8 cellular contexts compared by ENCODE assay signal in the genomic region with DNA sequence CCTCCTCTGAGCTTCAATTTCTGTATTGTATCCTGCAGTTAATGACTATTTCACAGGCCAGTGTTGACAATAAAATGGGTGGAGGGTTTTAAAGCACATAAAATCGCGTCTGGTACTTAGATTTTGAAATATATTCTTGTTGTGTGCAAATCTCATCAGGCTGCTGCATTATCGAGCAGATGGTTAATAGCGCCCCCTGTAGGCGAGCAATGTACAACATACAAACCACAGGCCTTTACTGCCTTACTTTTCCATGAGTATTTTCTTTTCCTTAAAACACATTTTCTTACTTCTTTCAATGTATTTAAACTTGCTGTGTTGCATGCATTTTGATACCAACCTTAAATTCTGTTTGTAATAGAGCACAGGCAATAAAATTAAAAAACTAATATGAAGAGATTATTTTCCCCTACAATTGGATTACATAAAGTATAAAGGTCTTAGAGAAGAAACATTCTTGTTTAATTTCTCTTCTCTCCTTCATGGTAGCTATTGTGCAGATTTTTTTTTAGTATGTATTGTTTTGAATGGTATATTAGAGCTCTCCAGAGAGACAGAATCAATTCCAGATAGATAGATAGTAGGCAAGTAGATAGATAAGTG.
DNase-seq lines count a peak whose midpoint lies in the region; ATAC-seq and TF ChIP-seq lines count a peak whose summit lies in the region.

No MANE protein-coding gene starts in this region.

- H3K27ac ChIP-seq in Panc1 (ENCODE audit: low read length) (no peak overlapping the region), neuronal stem cell (replicated peaks; ENCODE audit: low read length) (no peak overlapping the region)

- H3K36me3 ChIP-seq in Panc1 (ENCODE audit: control insufficient read depth, insufficient read depth, low read length), result no peaks in the 10 kb centered on the region
- H3K36me3 ChIP-seq in neuronal stem cell (replicated peaks in 1 of 2; ENCODE audit: control insufficient read depth in 2 of 2, insufficient read depth in 2 of 2, low read length in 2 of 2), result no peaks in the 10 kb centered on the region

- H3K27me3 ChIP-seq in Panc1 (ENCODE audit: control insufficient read depth, insufficient read depth, low read length), result no peaks in the 10 kb centered on the region
- H3K27me3 ChIP-seq in neuronal stem cell (ENCODE audit: control insufficient read depth in 3 of 3, insufficient read depth in 3 of 3, low read depth in 1 of 3, low read length in 3 of 3), result no peaks in the 10 kb centered on the region

- CTCF ChIA-PET in Panc1 (lab: Charles Lee), result no interaction called here

- no peak overlapping the region for H2AFZ ChIP-seq in neuronal stem cell (ENCODE audit: low read length)

- no peak overlapping the region for H2BK120ac ChIP-seq in neuronal stem cell (ENCODE audit: low read depth, low read length)

- H3K9me3 ChIP-seq in Panc1 (ENCODE audit: control insufficient read depth, insufficient read depth, low read depth, low read length) (no peaks in the 10 kb centered on the region), neuronal stem cell (replicated peaks in 1 of 2; ENCODE audit: control insufficient read depth in 2 of 2, insufficient read depth in 1 of 2, low read depth in 1 of 2, low read length in 2 of 2) (no peaks in the 10 kb centered on the region)

- H3K4me3 ChIP-seq in Panc1 (ENCODE audit: low read depth in 2 of 2, low read length in 2 of 2) (no peak overlapping the region), epithelial cell of proximal tubule (ENCODE audit: low read depth, low read length) (no peak overlapping the region), neuronal stem cell (ENCODE audit: low read length in 2 of 2) (no peak overlapping the region)

- no peak overlapping the region for H3K9ac ChIP-seq in neuronal stem cell (ENCODE audit: low read depth, low read length, poor library complexity)

- no TSS peak for BruUV-seq in Panc1 (replicated peaks; lab: Mats Ljungman, UMichigan)

- no peak overlapping the region for H4K91ac ChIP-seq in neuronal stem cell (ENCODE audit: low read depth, low read length, poor library complexity)

- no peak overlapping the region for H3K4me2 ChIP-seq in neuronal stem cell (ENCODE audit: insufficient read depth, low read length, poor library complexity, severe bottlenecking)

- H3K4me1 ChIP-seq in Panc1 (ENCODE audit: control insufficient read depth, insufficient read depth, low read length) (no peaks in the 10 kb centered on the region), neuronal stem cell (ENCODE audit: control insufficient read depth in 2 of 2, insufficient read depth in 1 of 2, low read depth in 1 of 2, low read length in 2 of 2) (no peaks in the 10 kb centered on the region)

- no peak overlapping the region for H2AK5ac ChIP-seq in neuronal stem cell (ENCODE audit: low read depth, low read length)

- POLR2A ChIA-PET in Panc1 (lab: Charles Lee), result no interaction called here

- H3K23ac ChIP-seq in neuronal stem cell (ENCODE audit: low read depth, low read length, poor library complexity), result no peak overlapping the region

- H3K79me1 ChIP-seq in neuronal stem cell (ENCODE audit: low read depth, low read length), result no peaks in the 10 kb centered on the region

- H3K4ac ChIP-seq in neuronal stem cell (ENCODE audit: low read length), result no peak overlapping the region

- H4K8ac ChIP-seq in neuronal stem cell (ENCODE audit: low read depth, low read length), result no peak overlapping the region

- no peak overlapping the region for H2BK12ac ChIP-seq in neuronal stem cell (ENCODE audit: low read length)

- ATAC-seq in HG03139 (IDR thresholded peaks at IDR 0.05; ENCODE audit: unreplicated experiment), result peak; percentile 65
- ATAC-seq in Panc1, result no peak

- DNase-seq in stimulated activated CD4-positive, alpha-beta T cell treated with anti-CD3 and anti-CD28 coated beads, Interleukin-15, amount 100 ng/mL, for 48 hours (ENCODE audit: low read depth in 2 of 2), result peak; percentile 10 to 13
- no peak for DNase-seq in stimulated activated CD4-positive, alpha-beta T cell treated with anti-CD3 and anti-CD28 coated beads, Interleukin-4, amount 100 ng/mL, for 1 hour
- DNase-seq in Panc1 (ENCODE audit: low read depth, low spot score), result no peak
- no peak for DNase-seq in epithelial cell of proximal tubule (ENCODE audit: low read depth)
- DNase-seq in neuronal stem cell (ENCODE audit: low spot score), result peak; percentile 42
- no peak for DNase-seq in middle frontal gyrus (ENCODE audit: extremely low spot score, low spot score)
- DNase-seq in activated CD8-positive, alpha-beta memory T cell treated with anti-CD3 and anti-CD28 coated beads, Interleukin-2, amount 50 U/mL, for 4 hours, result no peak

- H2BK5ac ChIP-seq in neuronal stem cell (ENCODE audit: low read length), result no peak overlapping the region

- TF ChIP-seq CTCF in Panc1 (IDR thresholded peaks at IDR 0.05), result peak; percentile 62; the same call in 1 of the 2 replicates
- peak; percentile 84 for TF ChIP-seq CTCF in epithelial cell of proximal tubule (conservative IDR thresholded peaks at IDR 0.05; ENCODE audit: low read depth, low read length)

- no peak overlapping the region for H2BK15ac ChIP-seq in neuronal stem cell (ENCODE audit: low read length)

- H3K18ac ChIP-seq in neuronal stem cell (ENCODE audit: low read length), result no peak overlapping the region

- H3K14ac ChIP-seq in neuronal stem cell (ENCODE audit: low read length), result no peak overlapping the region

- intact Hi-C loops in Panc1 (cut with micrococcal nuclease; ENCODE audit: unreplicated experiment), result no loop called here

- no CpG with 5 or more reads among the region's 5 CpGs for WGBS in neuronal stem cell (ENCODE audit: extremely low coverage in 2 of 2, insufficient read length in 2 of 2, insufficient replicate concordance in 1 of 2), 2 donors

- in situ Hi-C loops in Panc1 (cut with HindIII; ENCODE audit: low pct_unique_long_range_greater_than_20kb, low sequenced_read_pairs), result no loop called here

Comparison
In these comparisons a context has a peak if more than half of its experiments do, and no peak if none do; other contexts are left out.
1. DNase-seq: peak in stimulated activated CD4-positive, alpha-beta T cell treated with anti-CD3 and anti-CD28 coated beads, Interleukin-15, amount 100 ng/mL, for 48 hours (2 of 2) and neuronal stem cell (single experiment); none in stimulated activated CD4-positive, alpha-beta T cell treated with anti-CD3 and anti-CD28 coated beads, Interleukin-4, amount 100 ng/mL, for 1 hour (single experiment), Panc1 (single experiment), epithelial cell of proximal tubule (single experiment), middle frontal gyrus (single experiment) and activated CD8-positive, alpha-beta memory T cell treated with anti-CD3 and anti-CD28 coated beads, Interleukin-2, amount 50 U/mL, for 4 hours (single experiment).